Comparison of ENCODE assay signal across 8 cellular contexts in genomic region chr22:20552450-20552894, GRCh38. TPM values are rescaled to one million over a fixed set of nuclear protein-coding genes. Genes with fewer than 3 reads are reported as not detected.
DNase-seq lines count a peak whose midpoint lies in the region; ATAC-seq and TF ChIP-seq lines count a peak whose summit lies in the region.

No MANE protein-coding gene starts in this region.

- TF ChIP-seq EP300 in esophagus muscularis mucosa (IDR thresholded peaks at IDR 0.05), result no peak
- TF ChIP-seq EP300 in tibial nerve (IDR thresholded peaks at IDR 0.05), result peak in 1 of 2 donors; percentile 77

- H3F3A ChIP-seq in PC-3 (ENCODE audit: low read length, unreplicated experiment), result no peaks in the 10 kb centered on the region

- intact Hi-C loops in activated CD4-positive, alpha-beta T cell treated with anti-CD3 and anti-CD28 coated beads for 36 hours (cut with DNase I, micrococcal nuclease), result no loop called here
- intact Hi-C loops in esophagus muscularis mucosa (cut with DNase I), result loop anchor here (5.0 kb wide), 1 partner anchor 40 kb away; no protein-coding TSS in a partner anchor
- intact Hi-C loops in PC-3 (cut with micrococcal nuclease), result no loop called here

- POLR2A ChIA-PET in activated CD4-positive, alpha-beta T cell treated with anti-CD3 and anti-CD28 coated beads for 36 hours (lab: Charles Lee), result interaction anchor here (1.5 kb wide), 1 partner anchor 45 kb away, joined by 14 read pairs; the partner anchor contains the start of gene MED15
- POLR2A ChIA-PET in PC-3 (lab: Charles Lee; ENCODE audit: unreplicated experiment), result interaction anchor here (0.7 kb wide), 1 partner anchor 14 kb away, joined by 6 read pairs; no protein-coding TSS in a partner anchor

- H3K9me2 ChIP-seq in PC-3 (replicated peaks; ENCODE audit: low read length), result no peaks in the 10 kb centered on the region

- no peaks in the 10 kb centered on the region for H3K9me3 ChIP-seq in esophagus muscularis mucosa
- H3K9me3 ChIP-seq in mucosa of rectum (ENCODE audit: control insufficient read depth in 2 of 2, low read length in 2 of 2), result no peaks in the 10 kb centered on the region
- no peaks in the 10 kb centered on the region for H3K9me3 ChIP-seq in tibial nerve
- no peaks in the 10 kb centered on the region for H3K9me3 ChIP-seq in PC-3 (ENCODE audit: low read length)

- H3K27me3 ChIP-seq in esophagus muscularis mucosa (no peaks in the 10 kb centered on the region), mucosa of rectum (ENCODE audit: control insufficient read depth in 2 of 2, insufficient read depth in 2 of 2, low read length in 2 of 2) (no peaks in the 10 kb centered on the region), tibial nerve (no peaks in the 10 kb centered on the region), PC-3 (ENCODE audit: low read length) (no peaks in the 10 kb centered on the region)

- H3K27ac ChIP-seq in esophagus muscularis mucosa (replicated peaks in 1 of 4) (peak overlapping the region; percentile 77 to 85 (median 82)), mucosa of rectum (ENCODE audit: low read depth in 2 of 2, low read length in 2 of 2) (peak overlapping the region; percentile 82 to 84), tibial nerve (peak overlapping the region; percentile 76 to 97 (median 86)), PC-3 (ENCODE audit: low read length) (no peak overlapping the region)

- no peak for DNase-seq in activated CD4-positive, alpha-beta T cell treated with anti-CD3 and anti-CD28 coated beads for 36 hours
- no peak for DNase-seq in activated CD4-positive, alpha-beta T cell treated with anti-CD3 and anti-CD28 coated beads for 1 hour
- no peak for DNase-seq in esophagus muscularis mucosa (ENCODE audit: extremely low spot score)
- peak; percentile 78 to 81 for DNase-seq in tibial nerve (ENCODE audit: low spot score in 2 of 2)
- no peak for DNase-seq in UCSD-AML1 (lab: John Stamatoyannopoulos, UW; ENCODE audit: unreplicated experiment)
- no peak for DNase-seq in PC-3
- DNase-seq in NCI-H146 (lab: John Stamatoyannopoulos, UW), result no peak

- H3K9me3 Mint-ChIP-seq in activated CD4-positive, alpha-beta T cell treated with anti-CD3 and anti-CD28 coated beads for 36 hours (ENCODE audit: low read depth), result no peaks in the 10 kb centered on the region

- H3K79me2 ChIP-seq in PC-3 (ENCODE audit: low read length), result peaks cover 60% of the 10 kb centered on the region

- H3K4me1 ChIP-seq in esophagus muscularis mucosa (peaks cover 71 to 76% (median 73%) of the 10 kb centered on the region in 4 donors), mucosa of rectum (ENCODE audit: control insufficient read depth in 2 of 2, insufficient read depth in 2 of 2, low read length in 2 of 2) (peaks cover 40 to 41% of the 10 kb centered on the region in 2 donors), tibial nerve (peaks cover 0 to 88% (median 62%) of the 10 kb centered on the region in 4 donors), PC-3 (ENCODE audit: insufficient read depth, low read length) (no peaks in the 10 kb centered on the region)

- H3K36me3 ChIP-seq in esophagus muscularis mucosa (peaks cover 9 to 56% (median 42%) of the 10 kb centered on the region in 4 donors), mucosa of rectum (ENCODE audit: control insufficient read depth in 2 of 2, insufficient read depth in 2 of 2, low read length in 2 of 2) (peaks cover 29 to 47% of the 10 kb centered on the region in 2 donors), tibial nerve (peaks cover 0 to 45% (median 10%) of the 10 kb centered on the region in 3 donors), PC-3 (ENCODE audit: low read depth, low read length) (peaks cover 37% of the 10 kb centered on the region)

- H3K36me3 Mint-ChIP-seq in activated CD4-positive, alpha-beta T cell treated with anti-CD3 and anti-CD28 coated beads for 36 hours (ENCODE audit: low read depth), result peaks cover 59% of the 10 kb centered on the region

- CTCF ChIA-PET in activated CD4-positive, alpha-beta T cell treated with anti-CD3 and anti-CD28 coated beads for 36 hours (lab: Charles Lee), result interaction anchor here (0.7 to 12.2 kb wide), 3 partner anchors 14 to 28 kb away, joined by 3 to 185 read pairs (median 5); no protein-coding TSS in a partner anchor
- CTCF ChIA-PET in PC-3 (lab: Charles Lee), result no interaction called here

- H3K27ac Mint-ChIP-seq in activated CD4-positive, alpha-beta T cell treated with anti-CD3 and anti-CD28 coated beads for 36 hours, result peak overlapping the region; percentile 99

- TF ChIP-seq CTCF in esophagus muscularis mucosa (IDR thresholded peaks at IDR 0.05), result no peak
- TF ChIP-seq CTCF in tibial nerve (IDR thresholded peaks at IDR 0.05), result no peak
- no peak for TF ChIP-seq CTCF in PC-3 (conservative IDR thresholded peaks at IDR 0.05; ENCODE audit: low read depth, low read length)

- H3K4me3 ChIP-seq in esophagus muscularis mucosa (no peak overlapping the region), mucosa of rectum (ENCODE audit: low read length in 2 of 2) (no peak overlapping the region), tibial nerve (no peak overlapping the region), PC-3 (ENCODE audit: low read length) (no peak overlapping the region)

- 47% methylated on average over 6 of the region's 7 CpGs for whole genome bisulfite sequencing in esophagus muscularis mucosa
- WGBS in tibial nerve, 2 donors, result 41 to 67% methylated on average over 4 to 5 of the region's 7 CpGs

- H3K9ac ChIP-seq in mucosa of rectum (ENCODE audit: low read depth in 1 of 2, low read length in 2 of 2) (peak overlapping the region in 1 of 2 donors; percentile 3), PC-3 (ENCODE audit: low read length) (no peak overlapping the region)

- no peak overlapping the region for H3K4me3 Mint-ChIP-seq in activated CD4-positive, alpha-beta T cell treated with anti-CD3 and anti-CD28 coated beads for 36 hours

- BruUV-seq in PC-3 (replicated peaks; lab: Mats Ljungman, UMichigan), result no TSS peak

- H2AFZ ChIP-seq in PC-3 (ENCODE audit: low read length), result no peak overlapping the region

- H3K27me3 Mint-ChIP-seq in activated CD4-positive, alpha-beta T cell treated with anti-CD3 and anti-CD28 coated beads for 36 hours, result no peaks in the 10 kb centered on the region

- H4K20me1 ChIP-seq in PC-3 (ENCODE audit: low read length), result peaks cover 8% of the 10 kb centered on the region; the same call in 1 of the 2 replicates

- no peak for TF ChIP-seq POLR2A in esophagus muscularis mucosa (IDR thresholded peaks at IDR 0.05; ENCODE audit: low read depth)
- no peak for TF ChIP-seq POLR2A in tibial nerve (IDR thresholded peaks at IDR 0.05)

- H3K4me1 Mint-ChIP-seq in activated CD4-positive, alpha-beta T cell treated with anti-CD3 and anti-CD28 coated beads for 36 hours, result peaks cover 95% of the 10 kb centered on the region

- no peak for ATAC-seq in activated CD4-positive, alpha-beta T cell treated with anti-CD3 and anti-CD28 coated beads for 36 hours
- no peak for ATAC-seq in PC-3

- H3K4me2 ChIP-seq in PC-3 (ENCODE audit: low read length), result no peak overlapping the region

RNA-seq across cellular contexts. Expression of gene MED15, which starts 45.1 kb away (rescaled TPM):
- 100 to 1,000 TPM in 1 of 2 experiments, 10 to 100 TPM in 1; 84.4 to 107 TPM for total RNA-seq in activated CD4-positive, alpha-beta T cell treated with anti-CD3 and anti-CD28 coated beads for 36 hours
- total RNA-seq in esophagus muscularis mucosa (10 to 100 TPM; 34.0 to 54.1 (median 38.9) TPM), tibial nerve (100 to 1,000 TPM in 2 of 4 donors, 10 to 100 TPM in 2; 49.2 to 147 (median 102) TPM), PC-3 (2014; rRNA removed) (55.9 and 71.3 TPM in 2 replicates)

RNA-seq across cellular contexts. Expression of gene KLHL22, which starts 56.9 kb away (rescaled TPM):
- total RNA-seq in activated CD4-positive, alpha-beta T cell treated with anti-CD3 and anti-CD28 coated beads for 36 hours, result 10 to 100 TPM; 14.1 to 15.2 TPM
- total RNA-seq in esophagus muscularis mucosa, result 10 to 100 TPM; 19.9 to 35.5 (median 27.3) TPM
- total RNA-seq in tibial nerve, result 10 to 100 TPM; 31.6 to 50.4 (median 41.4) TPM
- 14.8 TPM in 2 replicates for total RNA-seq in PC-3 (2014; rRNA removed)

Comparison
In these comparisons a context has a peak if more than half of its experiments do, and no peak if none do; other contexts are left out.
1. DNase-seq: peak in tibial nerve (2 of 2); none in activated CD4-positive, alpha-beta T cell treated with anti-CD3 and anti-CD28 coated beads for 36 hours (single experiment), activated CD4-positive, alpha-beta T cell treated with anti-CD3 and anti-CD28 coated beads for 1 hour (single experiment), esophagus muscularis mucosa (single experiment), UCSD-AML1 (single experiment), PC-3 (single experiment) and NCI-H146 (single experiment).